ENCODE assay signal across 8 cellular contexts in genomic region chr15:85414495-85414894, GRCh38. TPM values are rescaled to one million over a fixed set of nuclear protein-coding genes. Genes with fewer than 3 reads are reported as not detected.
A peak's percentile ranks its signal among the peaks of the same experiment; 100 is the strongest.
DNase-seq lines count a peak whose midpoint lies in the region; ATAC-seq and TF ChIP-seq lines count a peak whose summit lies in the region.

No MANE protein-coding gene starts in this region.

- H4K20me1 ChIP-seq in SU-DHL-6 (ENCODE audit: low read depth, low read length): peaks cover 34% of the 10 kb centered on the region

- TF ChIP-seq CTCF in SU-DHL-6 (IDR thresholded peaks at IDR 0.05; ENCODE audit: insufficient read depth, low read length, poor library complexity, severe bottlenecking): no peak
- TF ChIP-seq CTCF in gastroesophageal sphincter (IDR thresholded peaks at IDR 0.05): peak in 1 of 4 experiments; percentile 25
- peak; percentile 42 for TF ChIP-seq CTCF in upper lobe of right lung (IDR thresholded peaks at IDR 0.05)

- H3K4me1 ChIP-seq in gastroesophageal sphincter (peaks cover 7 to 89% (median 12%) of the 10 kb centered on the region in 3 donors), upper lobe of right lung (peaks cover 30% of the 10 kb centered on the region)

- intact Hi-C loops in activated naive CD4-positive, alpha-beta T cell treated with anti-CD3 and anti-CD28 coated beads for 36 hours (cut with micrococcal nuclease): loop anchor here (1.0 to 5.0 kb wide), 2 partner anchors 118 to 308 kb away; no protein-coding TSS in a partner anchor
- intact Hi-C loops in upper lobe of right lung (cut with DNase I): no loop called here

- TF ChIP-seq EP300 in gastroesophageal sphincter (IDR thresholded peaks at IDR 0.05): no peak

- H3K27ac ChIP-seq in SU-DHL-6 (ENCODE audit: low read depth, low read length): peak overlapping the region; percentile 81
- peak overlapping the region in 3 of 4 donors; percentile 35 to 74 (median 44) for H3K27ac ChIP-seq in gastroesophageal sphincter
- peak overlapping the region; percentile 15 for H3K27ac ChIP-seq in upper lobe of right lung

- no peaks in the 10 kb centered on the region for H3K9me3 Mint-ChIP-seq in activated naive CD4-positive, alpha-beta T cell treated with anti-CD3 and anti-CD28 coated beads for 36 hours
- H3K9me3 Mint-ChIP-seq in activated naive CD4-positive, alpha-beta T cell treated with anti-CD3 and anti-CD28 coated beads, Interleukin-2, amount 50 U/mL, for 72 hours: peaks cover 5 to 14% of the 10 kb centered on the region in 2 donors

- H3K9me3 ChIP-seq in SU-DHL-6 (ENCODE audit: insufficient read depth, low read length): no peaks in the 10 kb centered on the region
- no peaks in the 10 kb centered on the region for H3K9me3 ChIP-seq in gastroesophageal sphincter
- no peaks in the 10 kb centered on the region for H3K9me3 ChIP-seq in upper lobe of right lung

- H3K9ac ChIP-seq in SU-DHL-6 (ENCODE audit: low read length): peak overlapping the region; percentile 35

- no peak for DNase-seq in activated naive CD4-positive, alpha-beta T cell treated with anti-CD3 and anti-CD28 coated beads for 36 hours
- DNase-seq in activated naive CD4-positive, alpha-beta T cell treated with anti-CD3 and anti-CD28 coated beads, Interleukin-2, amount 50 U/mL, for 72 hours (ENCODE audit: low spot score in 2 of 2): no peak
- no peak for DNase-seq in upper lobe of right lung
- no peak for DNase-seq in H4 (ENCODE audit: low spot score)
- no peak for DNase-seq in activated CD8-positive, alpha-beta memory T cell treated with anti-CD3 and anti-CD28 coated beads for 24 hours

- H3K4me3 ChIP-seq in SU-DHL-6 (ENCODE audit: insufficient read depth, low read length, poor library complexity, severe bottlenecking) (no peak overlapping the region), gastroesophageal sphincter (no peak overlapping the region), upper lobe of right lung (no peak overlapping the region)

- no peak for TF ChIP-seq POLR2A in gastroesophageal sphincter (IDR thresholded peaks at IDR 0.05)

- H3K27me3 ChIP-seq in SU-DHL-6 (ENCODE audit: low read length) (no peaks in the 10 kb centered on the region), gastroesophageal sphincter (no peaks in the 10 kb centered on the region), upper lobe of right lung (no peaks in the 10 kb centered on the region)

- H3K79me2 ChIP-seq in SU-DHL-6 (ENCODE audit: insufficient read depth, low read length): peaks cover 99% of the 10 kb centered on the region

- no peak overlapping the region for H2AFZ ChIP-seq in SU-DHL-6 (ENCODE audit: low read depth, low read length, severe bottlenecking)

- H3K4me3 Mint-ChIP-seq in activated naive CD4-positive, alpha-beta T cell treated with anti-CD3 and anti-CD28 coated beads for 36 hours: no peak overlapping the region

- CTCF ChIA-PET in activated naive CD4-positive, alpha-beta T cell treated with anti-CD3 and anti-CD28 coated beads for 36 hours (lab: Charles Lee): interaction anchor here (0.8 to 4.3 kb wide), 14 partner anchors 10 to 426 kb away, joined by 3 to 30 read pairs (median 8); partner anchors contain the start of gene AKAP13

- H3F3A ChIP-seq in SU-DHL-6 (ENCODE audit: insufficient read depth): peaks cover 29% of the 10 kb centered on the region

- peak overlapping the region; percentile 62 for H3K27ac Mint-ChIP-seq in activated naive CD4-positive, alpha-beta T cell treated with anti-CD3 and anti-CD28 coated beads for 36 hours
- H3K27ac Mint-ChIP-seq in activated naive CD4-positive, alpha-beta T cell treated with anti-CD3 and anti-CD28 coated beads, Interleukin-2, amount 50 U/mL, for 72 hours: peak overlapping the region in 1 of 2 donors; percentile 74

- no peak for ATAC-seq in activated naive CD4-positive, alpha-beta T cell treated with anti-CD3 and anti-CD28 coated beads, Interleukin-2, amount 50 U/mL, for 72 hours
- no peak for ATAC-seq in gastroesophageal sphincter
- peak; percentile 47 for ATAC-seq in upper lobe of right lung
- ATAC-seq in HG02885 (IDR thresholded peaks at IDR 0.05; ENCODE audit: poor library complexity, unreplicated experiment): no peak

- peaks cover 2% of the 10 kb centered on the region for H3K36me3 Mint-ChIP-seq in activated naive CD4-positive, alpha-beta T cell treated with anti-CD3 and anti-CD28 coated beads for 36 hours (ENCODE audit: low read depth)
- H3K36me3 Mint-ChIP-seq in activated naive CD4-positive, alpha-beta T cell treated with anti-CD3 and anti-CD28 coated beads, Interleukin-2, amount 50 U/mL, for 72 hours: peaks cover 10 to 27% of the 10 kb centered on the region in 2 donors

- H3K36me3 ChIP-seq in SU-DHL-6 (ENCODE audit: low read length) (no peaks in the 10 kb centered on the region), gastroesophageal sphincter (no peaks in the 10 kb centered on the region), upper lobe of right lung (no peaks in the 10 kb centered on the region)

- H3K4me2 ChIP-seq in SU-DHL-6 (ENCODE audit: low read depth, low read length, poor library complexity, severe bottlenecking): peak overlapping the region; percentile 66

- H3K4me1 Mint-ChIP-seq in activated naive CD4-positive, alpha-beta T cell treated with anti-CD3 and anti-CD28 coated beads for 36 hours (ENCODE audit: low read depth): peaks cover 70% of the 10 kb centered on the region

- H3K9me2 ChIP-seq in SU-DHL-6 (replicated peaks; ENCODE audit: insufficient read depth, low read length): no peaks in the 10 kb centered on the region

- no peaks in the 10 kb centered on the region for H3K27me3 Mint-ChIP-seq in activated naive CD4-positive, alpha-beta T cell treated with anti-CD3 and anti-CD28 coated beads for 36 hours (ENCODE audit: low read depth)

RNA-seq across cellular contexts. Expression of gene AKAP13, which starts 34.1 kb away (rescaled TPM):
- 10 to 100 TPM; 79.4 to 83.2 TPM for total RNA-seq in activated naive CD4-positive, alpha-beta T cell treated with anti-CD3 and anti-CD28 coated beads for 36 hours
- total RNA-seq in activated naive CD4-positive, alpha-beta T cell treated with anti-CD3 and anti-CD28 coated beads, Interleukin-2, amount 50 U/mL, for 72 hours: 100 to 1,000 TPM; 105 to 106 TPM
- total RNA-seq in gastroesophageal sphincter (100 to 1,000 TPM; 196 to 252 (median 215) TPM), upper lobe of right lung (450 TPM)
- 13.8 and 16.6 TPM in 2 replicates for total RNA-seq in H4 (2014; rRNA removed; shearing (Covaris generic))

Comparison
In these comparisons a context has a peak if more than half of its experiments do, and no peak if none do; other contexts are left out.
1. H3K27ac ChIP-seq: peak in every context shown above with its lines; median percentile 81 in SU-DHL-6; 44 in gastroesophageal sphincter; 15 in upper lobe of right lung.